In genomic region chr2:84302513-84303412, GRCh38 we compare ENCODE assay signal across 8 cellular contexts.
A peak's percentile ranks its signal among the peaks of the same experiment; 100 is the strongest.
DNase-seq lines count a peak whose midpoint lies in the region; ATAC-seq and TF ChIP-seq lines count a peak whose summit lies in the region.

No MANE protein-coding gene starts in this region.

- POLR2A ChIA-PET in activated CD4-positive, alpha-beta memory T cell treated with anti-CD3 and anti-CD28 coated beads, Interleukin-2, amount 10 ng/mL, durations not matched to agents 7 days and 5 days (lab: Charles Lee): no interaction called here

- no peaks in the 10 kb centered on the region for H3K36me3 Mint-ChIP-seq in activated CD4-positive, alpha-beta memory T cell treated with anti-CD3 and anti-CD28 coated beads, Interleukin-2, amount 10 ng/mL, durations not matched to agents 7 days and 5 days (ENCODE audit: low read depth)

- no peak overlapping the region for H3K4me3 Mint-ChIP-seq in activated CD4-positive, alpha-beta memory T cell treated with anti-CD3 and anti-CD28 coated beads, Interleukin-2, amount 10 ng/mL, durations not matched to agents 7 days and 5 days

- peaks cover 8% of the 10 kb centered on the region for H3K27me3 Mint-ChIP-seq in activated CD4-positive, alpha-beta memory T cell treated with anti-CD3 and anti-CD28 coated beads, Interleukin-2, amount 10 ng/mL, durations not matched to agents 7 days and 5 days

- no peak overlapping the region for H3K4me3 ChIP-seq in fibroblast of the aortic adventitia (ENCODE audit: low read depth, low read length)

- no peaks in the 10 kb centered on the region for H3K9me3 Mint-ChIP-seq in activated CD4-positive, alpha-beta memory T cell treated with anti-CD3 and anti-CD28 coated beads, Interleukin-2, amount 10 ng/mL, durations not matched to agents 7 days and 5 days

- no peaks in the 10 kb centered on the region for H3K4me1 Mint-ChIP-seq in activated CD4-positive, alpha-beta memory T cell treated with anti-CD3 and anti-CD28 coated beads, Interleukin-2, amount 10 ng/mL, durations not matched to agents 7 days and 5 days

- CTCF ChIA-PET in activated CD4-positive, alpha-beta memory T cell treated with anti-CD3 and anti-CD28 coated beads, Interleukin-2, amount 10 ng/mL, durations not matched to agents 7 days and 5 days (lab: Charles Lee): interaction anchor here (0.6 to 1.6 kb wide), 7 partner anchors 11 to 280 kb away, joined by 3 to 12 read pairs (median 3); no protein-coding TSS in a partner anchor

- peak; percentile 84 for TF ChIP-seq CTCF in fibroblast of the aortic adventitia (IDR thresholded peaks at IDR 0.05; ENCODE audit: insufficient read depth, low read length)

- peak; percentile 99 for ATAC-seq in HG03097 (IDR thresholded peaks at IDR 0.05; ENCODE audit: low FRiP score, unreplicated experiment)

- H3K27ac Mint-ChIP-seq in activated CD4-positive, alpha-beta memory T cell treated with anti-CD3 and anti-CD28 coated beads, Interleukin-2, amount 10 ng/mL, durations not matched to agents 7 days and 5 days: no peak overlapping the region

- DNase-seq in DMS153 (lab: John Stamatoyannopoulos, UW) (peak; percentile 13), GM19238 (ENCODE audit: insufficient read length, low spot score) (peak; percentile 52), NCI-H226 (peak; percentile 19), fibroblast of the aortic adventitia (ENCODE audit: low read depth) (peak; percentile 40), occipital lobe (lab: John Stamatoyannopoulos, UW) (peak; percentile 2)
- DNase-seq in activated CD4-positive, alpha-beta memory T cell treated with anti-CD3 and anti-CD28 coated beads, Interleukin-2, amount 10 ng/mL, durations not matched to agents 7 days and 5 days: peak; percentile 48
- DNase-seq in activated CD4-positive, CD25-positive, alpha-beta regulatory T cell (lab: John Stamatoyannopoulos, UW): no peak

Comparison
In these comparisons a context has a peak if more than half of its experiments do, and no peak if none do; other contexts are left out.
1. DNase-seq: peak in DMS153 (single experiment), GM19238 (single experiment), NCI-H226 (single experiment), activated CD4-positive, alpha-beta memory T cell treated with anti-CD3 and anti-CD28 coated beads, Interleukin-2, amount 10 ng/mL, durations not matched to agents 7 days and 5 days (single experiment), fibroblast of the aortic adventitia (single experiment) and occipital lobe (single experiment); none in activated CD4-positive, CD25-positive, alpha-beta regulatory T cell (0 of 4).